In the genomic region with DNA sequence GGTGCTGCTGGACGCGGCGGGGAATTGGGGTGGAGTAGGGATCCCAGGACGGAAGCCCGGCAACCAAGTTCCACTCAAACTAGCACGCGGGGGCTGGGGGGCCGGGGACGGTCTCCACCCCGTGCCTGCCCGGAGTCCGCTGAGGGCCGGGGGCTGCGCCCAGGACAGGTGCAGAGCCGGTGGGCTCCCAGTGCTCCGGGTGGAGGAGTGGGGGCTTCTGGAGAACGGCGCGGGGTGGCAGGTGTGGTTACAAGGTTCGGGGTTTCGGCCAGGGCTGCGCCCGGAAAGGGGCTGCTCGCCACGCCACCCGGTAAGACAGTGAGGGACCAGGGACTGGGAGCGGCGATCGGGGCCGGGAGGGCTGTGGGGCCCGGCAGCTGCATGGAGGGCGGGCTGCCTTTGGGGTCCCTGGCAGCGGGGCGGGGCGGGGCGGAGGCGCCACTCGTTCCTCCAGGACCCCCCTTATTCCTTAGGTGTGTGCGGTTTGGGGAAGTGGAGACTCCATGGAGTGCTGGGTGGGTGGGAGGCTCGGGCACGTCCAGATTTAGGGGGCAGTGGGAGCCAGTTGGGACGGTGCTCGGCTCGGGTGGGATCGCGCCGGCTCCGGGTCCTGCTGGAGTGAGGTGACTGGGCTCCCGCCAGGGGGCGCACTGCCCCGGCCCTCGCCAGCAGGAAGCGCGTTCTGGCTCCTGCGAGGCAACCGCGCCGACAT, we compare ENCODE assay signal across 8 cellular contexts. TPM values are rescaled to one million over a fixed set of nuclear protein-coding genes. Genes with fewer than 3 reads are reported as not detected.
DNase-seq lines count a peak whose midpoint lies in the region; ATAC-seq and TF ChIP-seq lines count a peak whose summit lies in the region.

No MANE protein-coding gene starts in this region.

- no peak overlapping the region for H3K27ac Mint-ChIP-seq in activated T-helper 2 cell treated with anti-CD3 and anti-CD28 coated beads, Interferon-gamma antibody, Interleukin-2, Interleukin-4, amounts not matched to agents 10 μg/mL and 5 μg/mL and 100 μg/mL, durations not matched to agents 14 hours and 24 hours and 36 hours

- peaks cover 47% of the 10 kb centered on the region for H3K27me3 Mint-ChIP-seq in activated T-helper 2 cell treated with anti-CD3 and anti-CD28 coated beads, Interferon-gamma antibody, Interleukin-2, Interleukin-4, amounts not matched to agents 10 μg/mL and 5 μg/mL and 100 μg/mL, durations not matched to agents 14 hours and 24 hours and 36 hours (ENCODE audit: low read depth)

- DNase-seq in ACHN (peak; percentile 52), HPDE6-E6E7 (ENCODE audit: extremely low spot score) (peak; percentile 64), fibroblast of the aortic adventitia (ENCODE audit: low read depth) (peak; percentile 61)
- DNase-seq in activated T-helper 2 cell treated with anti-CD3 and anti-CD28 coated beads, Interferon-gamma antibody, Interleukin-2, Interleukin-4, amounts not matched to agents 10 μg/mL and 5 μg/mL and 100 μg/mL, durations not matched to agents 14 hours and 24 hours and 36 hours (ENCODE audit: low spot score) = peak; percentile 63
- peak; percentile 76 for DNase-seq in stimulated activated naive CD4-positive, alpha-beta T cell treated with Interleukin-2 at 50 U/mL for 16 hours (lab: John Stamatoyannopoulos, UW)

- H3K27me3 ChIP-seq in neural cell (ENCODE audit: insufficient read depth, low read depth, low read length) = no peaks in the 10 kb centered on the region

- no peak for TF ChIP-seq POLR2A in GM18505 (IDR thresholded peaks at IDR 0.05; ENCODE audit: borderline replicate concordance, extremely low read depth, insufficient read depth, insufficient read length)

- H3K36me3 ChIP-seq in neural cell (ENCODE audit: insufficient read depth, low read length) = no peaks in the 10 kb centered on the region

- intact Hi-C loops in activated T-helper 2 cell treated with anti-CD3 and anti-CD28 coated beads, Interferon-gamma antibody, Interleukin-2, Interleukin-4, amounts not matched to agents 10 μg/mL and 5 μg/mL and 100 μg/mL, durations not matched to agents 14 hours and 24 hours and 36 hours (cut with micrococcal nuclease) = loop anchor here (1.0 to 5.0 kb wide), 4 partner anchors 100 to 455 kb away; a partner anchor contains a TSS

- no peaks in the 10 kb centered on the region for H3K9me3 Mint-ChIP-seq in activated T-helper 2 cell treated with anti-CD3 and anti-CD28 coated beads, Interferon-gamma antibody, Interleukin-2, Interleukin-4, amounts not matched to agents 10 μg/mL and 5 μg/mL and 100 μg/mL, durations not matched to agents 14 hours and 24 hours and 36 hours

- H3K9me2 ChIP-seq in neural cell (ENCODE audit: insufficient read depth, low read length) = no peaks in the 10 kb centered on the region

- H3K9ac ChIP-seq in neural cell (ENCODE audit: low read length) = peak overlapping the region; percentile 86

- in situ Hi-C loops in ACHN (cut with HindIII; ENCODE audit: low pct_ligation_motif_present, low pct_unique_long_range_greater_than_20kb, low sequenced_read_pairs) = no loop called here

- peak; percentile 59 for ATAC-seq in GM18505 (IDR thresholded peaks at IDR 0.05; ENCODE audit: unreplicated experiment)

- peak overlapping the region; percentile 73 for H2AFZ ChIP-seq in neural cell (ENCODE audit: low read depth, low read length)

- H3F3A ChIP-seq in neural cell (ENCODE audit: insufficient read depth, low read length, poor library complexity, severe bottlenecking) = no peaks in the 10 kb centered on the region

- H3K4me3 Mint-ChIP-seq in activated T-helper 2 cell treated with anti-CD3 and anti-CD28 coated beads, Interferon-gamma antibody, Interleukin-2, Interleukin-4, amounts not matched to agents 10 μg/mL and 5 μg/mL and 100 μg/mL, durations not matched to agents 14 hours and 24 hours and 36 hours (ENCODE audit: low read depth) = peak overlapping the region; percentile 77

- H3K4me2 ChIP-seq in neural cell (ENCODE audit: low read length) = peak overlapping the region; percentile 73

- H3K36me3 Mint-ChIP-seq in activated T-helper 2 cell treated with anti-CD3 and anti-CD28 coated beads, Interferon-gamma antibody, Interleukin-2, Interleukin-4, amounts not matched to agents 10 μg/mL and 5 μg/mL and 100 μg/mL, durations not matched to agents 14 hours and 24 hours and 36 hours (ENCODE audit: low read depth) = no peaks in the 10 kb centered on the region

- H3K27ac ChIP-seq in neural cell (ENCODE audit: low read length) = peak overlapping the region; percentile 60

- H3K79me2 ChIP-seq in neural cell (replicated peaks; ENCODE audit: insufficient read depth, low read length) = peaks cover 44% of the 10 kb centered on the region

- no peak for TF ChIP-seq EP300 in neural cell (conservative IDR thresholded peaks at IDR 0.05; ENCODE audit: poor library complexity, severe bottlenecking)

- H3K9me3 ChIP-seq in neural cell (ENCODE audit: low read length) = no peaks in the 10 kb centered on the region

- peak overlapping the region; percentile 13 for H3K4me3 ChIP-seq in fibroblast of the aortic adventitia (ENCODE audit: low read depth, low read length)
- H3K4me3 ChIP-seq in neural cell (ENCODE audit: low read length) = peak overlapping the region; percentile 96

- peaks cover 30% of the 10 kb centered on the region for H3K4me1 Mint-ChIP-seq in activated T-helper 2 cell treated with anti-CD3 and anti-CD28 coated beads, Interferon-gamma antibody, Interleukin-2, Interleukin-4, amounts not matched to agents 10 μg/mL and 5 μg/mL and 100 μg/mL, durations not matched to agents 14 hours and 24 hours and 36 hours (ENCODE audit: low read depth)

- TF ChIP-seq RAD21 in neural cell (conservative IDR thresholded peaks at IDR 0.05) = peak; percentile 96

- no peaks in the 10 kb centered on the region for H4K20me1 ChIP-seq in neural cell (ENCODE audit: insufficient read depth)

- peak; percentile 85 for TF ChIP-seq CTCF in fibroblast of the aortic adventitia (IDR thresholded peaks at IDR 0.05; ENCODE audit: insufficient read depth, low read length)
- TF ChIP-seq CTCF in neural cell (IDR thresholded peaks at IDR 0.05; ENCODE audit: poor library complexity, severe bottlenecking) = peak; percentile 91

TF ChIP-seq in PFSK-1, 5 proteins besides CTCF, POLR2A, EP300 and RAD21:
- TF ChIP-seq TAF1 (IDR thresholded peaks at IDR 0.05; ENCODE audit: borderline replicate concordance, insufficient read depth, low read length) = no peak
- TF ChIP-seq FOXP2 (optimal IDR thresholded peaks at IDR 0.05; ENCODE audit: borderline replicate concordance, extremely low read depth, extremely low read length, insufficient read depth) = peak; percentile 95
TF ChIP-seq in PFSK-1: peak in this region for 1.

TF ChIP-seq in neural cell, 6 proteins besides CTCF, POLR2A, EP300 and RAD21:
- TF ChIP-seq, protein P1, sequence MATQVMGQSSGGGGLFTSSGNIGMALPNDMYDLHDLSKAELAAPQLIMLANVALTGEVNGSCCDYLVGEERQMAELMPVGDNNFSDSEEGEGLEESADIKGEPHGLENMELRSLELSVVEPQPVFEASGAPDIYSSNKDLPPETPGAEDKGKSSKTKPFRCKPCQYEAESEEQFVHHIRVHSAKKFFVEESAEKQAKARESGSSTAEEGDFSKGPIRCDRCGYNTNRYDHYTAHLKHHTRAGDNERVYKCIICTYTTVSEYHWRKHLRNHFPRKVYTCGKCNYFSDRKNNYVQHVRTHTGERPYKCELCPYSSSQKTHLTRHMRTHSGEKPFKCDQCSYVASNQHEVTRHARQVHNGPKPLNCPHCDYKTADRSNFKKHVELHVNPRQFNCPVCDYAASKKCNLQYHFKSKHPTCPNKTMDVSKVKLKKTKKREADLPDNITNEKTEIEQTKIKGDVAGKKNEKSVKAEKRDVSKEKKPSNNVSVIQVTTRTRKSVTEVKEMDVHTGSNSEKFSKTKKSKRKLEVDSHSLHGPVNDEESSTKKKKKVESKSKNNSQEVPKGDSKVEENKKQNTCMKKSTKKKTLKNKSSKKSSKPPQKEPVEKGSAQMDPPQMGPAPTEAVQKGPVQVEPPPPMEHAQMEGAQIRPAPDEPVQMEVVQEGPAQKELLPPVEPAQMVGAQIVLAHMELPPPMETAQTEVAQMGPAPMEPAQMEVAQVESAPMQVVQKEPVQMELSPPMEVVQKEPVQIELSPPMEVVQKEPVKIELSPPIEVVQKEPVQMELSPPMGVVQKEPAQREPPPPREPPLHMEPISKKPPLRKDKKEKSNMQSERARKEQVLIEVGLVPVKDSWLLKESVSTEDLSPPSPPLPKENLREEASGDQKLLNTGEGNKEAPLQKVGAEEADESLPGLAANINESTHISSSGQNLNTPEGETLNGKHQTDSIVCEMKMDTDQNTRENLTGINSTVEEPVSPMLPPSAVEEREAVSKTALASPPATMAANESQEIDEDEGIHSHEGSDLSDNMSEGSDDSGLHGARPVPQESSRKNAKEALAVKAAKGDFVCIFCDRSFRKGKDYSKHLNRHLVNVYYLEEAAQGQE (IDR thresholded peaks at IDR 0.05; ENCODE audit: borderline replicate concordance) = no peak
- no peak for TF ChIP-seq EZH2 (IDR thresholded peaks at IDR 0.05; ENCODE audit: borderline replicate concordance, insufficient read depth, low read length, poor library complexity, severe bottlenecking)
- TF ChIP-seq POLR2AphosphoS5 (IDR thresholded peaks at IDR 0.05) = peak; percentile 63
- TF ChIP-seq TAF1 (IDR thresholded peaks at IDR 0.05; ENCODE audit: low read depth) = peak; percentile 46
- TF ChIP-seq SMC3 (conservative IDR thresholded peaks at IDR 0.05; ENCODE audit: poor library complexity) = peak; percentile 99
- TF ChIP-seq MXI1 (conservative IDR thresholded peaks at IDR 0.05; ENCODE audit: poor library complexity, severe bottlenecking) = peak; percentile 55
TF ChIP-seq in neural cell: peak in this region for 4.

RNA-seq across cellular contexts. Expression of a gene that starts 0.8 kb away (rescaled TPM):
- polyA plus RNA-seq in PFSK-1 (2012; ENCODE audit: insufficient read length, low read depth) = 26.6 TPM
- 0.87 and 1.1 TPM in 2 replicates for total RNA-seq in activated T-helper 2 cell treated with anti-CD3 and anti-CD28 coated beads, Interferon-gamma antibody, Interleukin-2, Interleukin-4, amounts not matched to agents 10 μg/mL and 5 μg/mL and 100 μg/mL, durations not matched to agents 14 hours and 24 hours and 36 hours
- under 0.01 and 0.49 TPM in 2 replicates for total RNA-seq in fibroblast of the aortic adventitia (ENCODE audit: low replicate concordance)
- 8.4 and 9.4 TPM in 2 replicates for polyA plus RNA-seq in neural cell
- polyA minus RNA-seq in neural cell = 23.4 and 26.5 TPM in 2 replicates

Comparison
In these comparisons a context has a peak if more than half of its experiments do, and no peak if none do; other contexts are left out.
1. Peak in every context shown above with its lines: DNase-seq, ATAC-seq, H3K4me3 ChIP-seq and H3K27ac ChIP-seq.